ENCODE assay signal across 2 cellular contexts in genomic region chr13:103283451-103283820, GRCh38.
TF ChIP-seq lines count a peak whose summit lies in the region.

No MANE protein-coding gene starts in this region.

TF ChIP-seq in GM23338, 12 proteins besides CTCF, POLR2A, EP300 and RAD21 (continued from another document):
- no peak for TF ChIP-seq REST (IDR thresholded peaks at IDR 0.05; ENCODE audit: unreplicated experiment)
- no peak for TF ChIP-seq JUNB (IDR thresholded peaks at IDR 0.05; ENCODE audit: unreplicated experiment)
- TF ChIP-seq STAT1 (IDR thresholded peaks at IDR 0.05; ENCODE audit: unreplicated experiment): no peak
- TF ChIP-seq EZH2 (IDR thresholded peaks at IDR 0.05; ENCODE audit: low read depth, unreplicated experiment): no peak

TF ChIP-seq in HEK293T, 16 proteins besides CTCF, POLR2A, EP300 and RAD21 (continued from another document):
- TF ChIP-seq NFRKB (IDR thresholded peaks at IDR 0.05): no peak
